Comparison of ENCODE assay signal across 33 cellular contexts in genomic region chr1:158570480-158570879, GRCh38. TPM values are rescaled to one million over a fixed set of nuclear protein-coding genes. Genes with fewer than 3 reads are reported as not detected.
"Had no signal": no experiment of that assay in that cellular context is flagged by ENCODE, and none has a peak within 500 bp of the region (broad histone marks: within the 10 kb centered on the region; RNA-seq: fewer than 3 reads in every experiment).

OR6P1 (minus strand) TSS chr1:158570580; CDS start chr1:158563604, 6,976 bp downstream.

- DNase-seq: stimulated activated CD4-positive, alpha-beta T cell treated with anti-CD3 and anti-CD28 coated beads, Interleukin-2, amount 100 ng/mL, for 48 hours; stimulated activated CD4-positive, alpha-beta T cell treated with anti-CD3 and anti-CD28 coated beads, Interleukin-4, amount 100 ng/mL, for 1 hour; stimulated activated CD4-positive, alpha-beta T cell treated with anti-CD3 and anti-CD28 coated beads, Interleukin-4, amount 100 ng/mL, for 24 hours; stimulated activated CD4-positive, alpha-beta T cell treated with anti-CD3 and anti-CD28 coated beads, Interleukin-4, amount 100 ng/mL, for 4 hours; stimulated activated CD8-positive, alpha-beta memory T cell treated with anti-CD3 and anti-CD28 coated beads, Interleukin-4, amount 100 ng/mL, for 48 hours; stimulated activated naive B cell treated with anti-CD40 and anti-IgM and Interleukin-4, amounts not matched to agents 10 μg/mL and 1 μg/mL and 100 μg/mL, for 72 hours; stimulated activated naive CD4-positive, alpha-beta T cell; stimulated activated naive CD4-positive, alpha-beta T cell treated with Interleukin-2 at 50 U/mL for 16 hours; stimulated activated naive CD8-positive, alpha-beta T cell treated with anti-CD3 and anti-CD28 coated beads, Interleukin-15, amount 100 ng/mL, for 72 hours; stimulated activated naive CD8-positive, alpha-beta T cell treated with anti-CD3 and anti-CD28 coated beads, Interleukin-15, Interleukin-2, amounts not matched to agents 100 U/mL and 50 U/mL, for 24 hours; stomach; substantia nigra; testis; thyroid gland; tibial artery; transverse colon; trophoblast cell; upper lobe of left lung; upper lobe of right lung; uterus had no signal

- ATAC-seq: stimulated activated effector memory CD8-positive, alpha-beta T cell treated with anti-CD3 and anti-CD28 coated beads, Interleukin-12 subunit alpha, Interleukin-12 subunit beta, amount 100 ng/mL, for 72 hours; stimulated activated memory B cell treated with anti-CD40 and anti-IgM and Interleukin-4, amounts not matched to agents 10 μg/mL and 1 μg/mL and 100 μg/mL, for 72 hours; stimulated activated naive B cell treated with anti-CD40 and anti-IgM and Interleukin-4, amounts not matched to agents 10 μg/mL and 1 μg/mL and 100 μg/mL, for 72 hours; stimulated activated naive CD8-positive, alpha-beta T cell treated with anti-CD3 and anti-CD28 coated beads, Interleukin-15, amount 100 ng/mL, for 72 hours; stimulated activated naive CD8-positive, alpha-beta T cell treated with anti-CD3 and anti-CD28 coated beads, Interleukin-15, Interleukin-2, amounts not matched to agents 100 U/mL and 50 U/mL, for 24 hours; upper lobe of right lung had no signal

- H3K27ac Mint-ChIP-seq: stimulated activated effector memory CD8-positive, alpha-beta T cell treated with anti-CD3 and anti-CD28 coated beads, Interleukin-12 subunit alpha, Interleukin-12 subunit beta, amount 100 ng/mL, for 72 hours; stimulated activated memory B cell treated with anti-CD40 and anti-IgM and Interleukin-4, amounts not matched to agents 10 μg/mL and 1 μg/mL and 100 μg/mL, for 72 hours; stimulated activated naive B cell treated with anti-CD40 and anti-IgM and Interleukin-4, amounts not matched to agents 10 μg/mL and 1 μg/mL and 100 μg/mL, for 72 hours; stimulated activated naive CD8-positive, alpha-beta T cell treated with anti-CD3 and anti-CD28 coated beads, Interleukin-15, amount 100 ng/mL, for 72 hours; stimulated activated naive CD8-positive, alpha-beta T cell treated with anti-CD3 and anti-CD28 coated beads, Interleukin-15, Interleukin-2, amounts not matched to agents 100 ng/mL and 50 ng/mL, for 24 hours; type B pancreatic cell had no signal

- H3K4me1 ChIP-seq: stomach, suprapubic skin, testis, thyroid gland, tibial artery, tibial nerve, transverse colon, upper lobe of left lung, upper lobe of right lung, uterus, vagina had no signal

- H3K9me3 ChIP-seq: stomach, suprapubic skin, testis, thoracic aorta, thyroid gland, tibial artery, tibial nerve, transverse colon, upper lobe of left lung, upper lobe of right lung, uterus, vagina had no signal

- H3K9me3 Mint-ChIP-seq: stimulated activated effector memory CD8-positive, alpha-beta T cell treated with anti-CD3 and anti-CD28 coated beads, Interleukin-12 subunit alpha, Interleukin-12 subunit beta, amount 100 ng/mL, for 72 hours; stimulated activated memory B cell treated with anti-CD40 and anti-IgM and Interleukin-4, amounts not matched to agents 10 μg/mL and 1 μg/mL and 100 μg/mL, for 72 hours; stimulated activated naive CD8-positive, alpha-beta T cell treated with anti-CD3 and anti-CD28 coated beads, Interleukin-15, amount 100 ng/mL, for 72 hours; stimulated activated naive CD8-positive, alpha-beta T cell treated with anti-CD3 and anti-CD28 coated beads, Interleukin-15, Interleukin-2, amounts not matched to agents 100 ng/mL and 50 ng/mL, for 24 hours; type B pancreatic cell had no signal

- H3K27ac ChIP-seq: stomach, suprapubic skin, testis, thoracic aorta, thyroid gland, tibial artery, tibial nerve, transverse colon, upper lobe of left lung, upper lobe of right lung, uterus, vagina had no signal

- H3K4me3 ChIP-seq: stomach, suprapubic skin, testis, thoracic aorta, thyroid gland, tibial artery, tibial nerve, transverse colon, upper lobe of left lung, upper lobe of right lung, uterus, vagina had no signal

- H3K4me3 Mint-ChIP-seq: stimulated activated effector memory CD8-positive, alpha-beta T cell treated with anti-CD3 and anti-CD28 coated beads, Interleukin-12 subunit alpha, Interleukin-12 subunit beta, amount 100 ng/mL, for 72 hours; stimulated activated memory B cell treated with anti-CD40 and anti-IgM and Interleukin-4, amounts not matched to agents 10 μg/mL and 1 μg/mL and 100 μg/mL, for 72 hours; stimulated activated naive B cell treated with anti-CD40 and anti-IgM and Interleukin-4, amounts not matched to agents 10 μg/mL and 1 μg/mL and 100 μg/mL, for 72 hours; stimulated activated naive CD8-positive, alpha-beta T cell treated with anti-CD3 and anti-CD28 coated beads, Interleukin-15, amount 100 ng/mL, for 72 hours; stimulated activated naive CD8-positive, alpha-beta T cell treated with anti-CD3 and anti-CD28 coated beads, Interleukin-15, Interleukin-2, amounts not matched to agents 100 ng/mL and 50 ng/mL, for 24 hours; type B pancreatic cell had no signal

- H3K36me3 Mint-ChIP-seq: stimulated activated effector memory CD8-positive, alpha-beta T cell treated with anti-CD3 and anti-CD28 coated beads, Interleukin-12 subunit alpha, Interleukin-12 subunit beta, amount 100 ng/mL, for 72 hours; stimulated activated memory B cell treated with anti-CD40 and anti-IgM and Interleukin-4, amounts not matched to agents 10 μg/mL and 1 μg/mL and 100 μg/mL, for 72 hours; stimulated activated naive B cell treated with anti-CD40 and anti-IgM and Interleukin-4, amounts not matched to agents 10 μg/mL and 1 μg/mL and 100 μg/mL, for 72 hours; type B pancreatic cell had no signal

- H3K4me1 Mint-ChIP-seq: stimulated activated effector memory CD8-positive, alpha-beta T cell treated with anti-CD3 and anti-CD28 coated beads, Interleukin-12 subunit alpha, Interleukin-12 subunit beta, amount 100 ng/mL, for 72 hours; stimulated activated naive B cell treated with anti-CD40 and anti-IgM and Interleukin-4, amounts not matched to agents 10 μg/mL and 1 μg/mL and 100 μg/mL, for 72 hours; stimulated activated naive CD8-positive, alpha-beta T cell treated with anti-CD3 and anti-CD28 coated beads, Interleukin-15, amount 100 ng/mL, for 72 hours had no signal

- H3K36me3 ChIP-seq: stomach, suprapubic skin, thoracic aorta, thyroid gland, tibial artery, tibial nerve, transverse colon, upper lobe of left lung, upper lobe of right lung, uterus, vagina had no signal

- H3K27me3 ChIP-seq: stomach, suprapubic skin, testis, thyroid gland, tibial artery, tibial nerve, transverse colon, upper lobe of left lung, upper lobe of right lung, uterus, vagina had no signal

RNA-seq across cellular contexts. Expression of gene OR6P1, which starts in this region (rescaled TPM):
- total RNA-seq: stomach, subcutaneous adipose tissue, suprapubic skin, temporal lobe, testis, thoracic aorta, thyroid gland, tibial nerve, transverse colon, upper lobe of left lung, upper lobe of right lung, ureter, urinary bladder, uterus, vagina had no signal
- polyA plus RNA-seq: stomach, thymus, urinary bladder had no signal
